23 cellular contexts compared by ENCODE assay signal in the genomic region with DNA sequence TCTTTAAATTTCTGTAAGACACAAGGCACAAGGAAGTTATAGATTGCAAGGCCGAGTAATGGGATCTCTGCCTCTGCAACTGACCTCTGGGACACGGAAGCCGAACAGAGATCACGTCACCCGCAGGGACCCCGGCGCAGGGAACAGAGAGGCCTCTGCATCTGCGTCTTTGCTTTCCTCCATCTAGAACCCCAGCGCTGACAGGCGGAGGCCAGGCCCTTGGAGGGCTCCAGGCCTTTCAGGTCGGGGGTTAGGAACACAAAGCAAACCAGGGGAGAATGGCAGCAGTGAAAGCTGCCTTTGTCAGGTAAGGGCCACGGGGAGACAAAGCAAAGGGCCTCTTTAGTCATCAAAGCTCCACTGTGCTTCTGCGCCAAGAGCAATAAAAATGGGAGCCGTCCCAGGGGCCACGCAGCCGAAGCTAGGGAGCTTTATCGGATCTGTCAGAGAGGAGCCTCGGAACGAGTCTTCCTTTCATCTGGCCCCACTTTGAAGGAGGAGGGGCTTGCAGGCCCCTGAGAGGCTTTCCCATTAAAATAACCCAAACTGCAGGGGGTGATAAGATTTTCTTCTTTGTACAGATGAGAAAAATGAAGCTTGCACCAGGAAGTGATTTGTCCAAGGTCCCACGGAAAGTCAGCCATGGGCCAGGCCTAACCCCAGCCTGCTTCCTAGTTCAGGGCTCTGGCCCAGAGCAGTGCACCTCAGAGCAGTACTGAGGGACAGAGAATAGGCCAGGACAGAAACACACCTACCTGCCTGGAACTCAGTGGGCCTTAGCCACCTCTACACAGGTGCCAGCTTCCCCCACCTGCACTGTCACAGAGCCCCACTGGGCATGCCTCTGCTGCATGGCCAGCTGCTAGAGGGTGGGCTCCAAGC.
DNase-seq lines count a peak whose midpoint lies in the region; ATAC-seq and TF ChIP-seq lines count a peak whose summit lies in the region.
"Had no signal": no experiment of that assay in that cellular context is flagged by ENCODE, and none has a peak within 500 bp of the region (broad histone marks: within the 10 kb centered on the region; RNA-seq: fewer than 3 reads in every experiment).

No MANE protein-coding gene starts in this region.

- H3K27ac ChIP-seq in GM23338 (ENCODE audit: low read depth): no peak overlapping the region
- H3K27ac ChIP-seq in neuronal stem cell (replicated peaks; ENCODE audit: low read length): peak overlapping the region; percentile 38
- no peak overlapping the region for H3K27ac ChIP-seq in body of pancreas
- H3K27ac ChIP-seq: SJCRH30 had no signal

- no peak overlapping the region for H2BK120ac ChIP-seq in neuronal stem cell (ENCODE audit: low read depth, low read length)

- no peak for TF ChIP-seq POLR2A in body of pancreas (IDR thresholded peaks at IDR 0.05)

- H3K4me1 Mint-ChIP-seq in GM23338 (peaks cover 5% of the 10 kb centered on the region; the same call in 2 of the 3 replicates), WTC11 (no peaks in the 10 kb centered on the region)
- H3K4me1 Mint-ChIP-seq: CD14-positive monocyte had no signal

- H3K4me1 ChIP-seq in GM23338 (ENCODE audit: insufficient read depth) (no peaks in the 10 kb centered on the region), iPS-15b (ENCODE audit: control insufficient read depth, insufficient read depth, low read length) (no peaks in the 10 kb centered on the region), neuronal stem cell (ENCODE audit: control insufficient read depth in 2 of 2, insufficient read depth in 1 of 2, low read depth in 1 of 2, low read length in 2 of 2) (peaks cover 0 to 12% of the 10 kb centered on the region in 2 donors), body of pancreas (no peaks in the 10 kb centered on the region)
- H3K4me1 ChIP-seq: SJCRH30 had no signal

- no peaks in the 10 kb centered on the region for H3K79me1 ChIP-seq in neuronal stem cell (ENCODE audit: low read depth, low read length)

- H3K4me3 ChIP-seq in GM23338: no peak overlapping the region
- H3K4me3 ChIP-seq in iPS-15b (ENCODE audit: low read depth, low read length): no peak overlapping the region
- H3K4me3 ChIP-seq in neuronal stem cell (ENCODE audit: low read length in 2 of 2): no peak overlapping the region
- H3K4me3 ChIP-seq in body of pancreas: no peak overlapping the region
- H3K4me3 ChIP-seq: SJCRH30 had no signal

- H3K4me2 ChIP-seq in GM23338 (no peak overlapping the region), neuronal stem cell (ENCODE audit: insufficient read depth, low read length, poor library complexity, severe bottlenecking) (no peak overlapping the region)

- no peak for TF ChIP-seq CTCF in GM23338 (conservative IDR thresholded peaks at IDR 0.05; ENCODE audit: low read depth in 2 of 2)
- no peak for TF ChIP-seq CTCF in WTC11 (IDR thresholded peaks at IDR 0.05)
- TF ChIP-seq CTCF in body of pancreas (IDR thresholded peaks at IDR 0.05): no peak

- no peak overlapping the region for H2AK5ac ChIP-seq in neuronal stem cell (ENCODE audit: low read depth, low read length)

- CTCF ChIA-PET in WTC11 (lab: Charles Lee): interaction anchor here (0.8 to 2.8 kb wide), 4 partner anchors 31 to 260 kb away, joined by 3 to 18 read pairs (median 4); no protein-coding TSS in a partner anchor

- DNase-seq in GM23338 (ENCODE audit: low spot score) (no peak), WTC11 (ENCODE audit: low spot score) (no peak), neuronal stem cell (ENCODE audit: low spot score) (peak; percentile 15), body of pancreas (no peak), hypothalamus (lab: John Stamatoyannopoulos, UW) (no peak), islet precursor cell (no peak)
- DNase-seq: AML-193, DMS 273 treated with DMSO at 0.1 percent for 48 hours, GOT3, HFFc6, IMR-90, Kasumi-1, MM.1S, NCI-H1105 treated with DMSO at 0.1 percent for 48 hours, NCI-H1694 treated with DMSO at 0.1 percent for 48 hours, NCI-H2171 treated with DMSO at 0.1 percent for 48 hours, NCI-H446 treated with DMSO at 0.1 percent for 48 hours, NCI-H748 treated with DMSO at 0.1 percent for 48 hours, PC-3, SJCRH30 had no signal

- H3K79me2 ChIP-seq in GM23338 (replicated peaks; ENCODE audit: insufficient read depth): no peaks in the 10 kb centered on the region

- no peaks in the 10 kb centered on the region for H3K27me3 ChIP-seq in GM23338 (ENCODE audit: insufficient read depth)
- H3K27me3 ChIP-seq in iPS-15b (ENCODE audit: control insufficient read depth, insufficient read depth, low read length): no peaks in the 10 kb centered on the region
- H3K27me3 ChIP-seq in neuronal stem cell (ENCODE audit: control insufficient read depth in 3 of 3, insufficient read depth in 3 of 3, low read depth in 1 of 3, low read length in 3 of 3): no peaks in the 10 kb centered on the region
- no peaks in the 10 kb centered on the region for H3K27me3 ChIP-seq in body of pancreas

- H3K18ac ChIP-seq in neuronal stem cell (ENCODE audit: low read length): peak overlapping the region; percentile 3

- no peaks in the 10 kb centered on the region for H3F3A ChIP-seq in GM23338 (replicated peaks; ENCODE audit: low read depth)

- H2BK15ac ChIP-seq in neuronal stem cell (ENCODE audit: low read length): no peak overlapping the region

- intact Hi-C loops in body of pancreas (cut with DNase I): no loop called here

- H3K9ac ChIP-seq in iPS-15b (ENCODE audit: low read depth, low read length) (peak overlapping the region; percentile 37), neuronal stem cell (ENCODE audit: low read depth, low read length, poor library complexity) (no peak overlapping the region)

- H3K4me3 Mint-ChIP-seq in GM23338 (no peak overlapping the region), WTC11 (no peak overlapping the region)
- H3K4me3 Mint-ChIP-seq: CD14-positive monocyte, HFFc6 had no signal

- H3K9me3 Mint-ChIP-seq in GM23338: no peaks in the 10 kb centered on the region
- H3K9me3 Mint-ChIP-seq in WTC11: no peaks in the 10 kb centered on the region
- H3K9me3 Mint-ChIP-seq: HFFc6 had no signal

- H3K27me3 Mint-ChIP-seq in GM23338 (ENCODE audit: insufficient read depth, low read depth, poor library complexity): no peaks in the 10 kb centered on the region
- no peaks in the 10 kb centered on the region for H3K27me3 Mint-ChIP-seq in WTC11 (ENCODE audit: low read depth)

- no peaks in the 10 kb centered on the region for H3K9me3 ChIP-seq in iPS-15b (ENCODE audit: control insufficient read depth, insufficient read depth, low read length)
- no peaks in the 10 kb centered on the region for H3K9me3 ChIP-seq in neuronal stem cell (replicated peaks in 1 of 2; ENCODE audit: control insufficient read depth in 2 of 2, insufficient read depth in 1 of 2, low read depth in 1 of 2, low read length in 2 of 2)
- no peaks in the 10 kb centered on the region for H3K9me3 ChIP-seq in body of pancreas
- H3K9me3 ChIP-seq: SJCRH30 had no signal

- no peaks in the 10 kb centered on the region; the same call in 1 of the 2 replicates for H3K36me3 ChIP-seq in GM23338 (ENCODE audit: insufficient read depth)
- no peaks in the 10 kb centered on the region for H3K36me3 ChIP-seq in iPS-15b (ENCODE audit: control insufficient read depth, insufficient read depth, low read length)
- H3K36me3 ChIP-seq in neuronal stem cell (replicated peaks in 1 of 2; ENCODE audit: control insufficient read depth in 2 of 2, insufficient read depth in 2 of 2, low read length in 2 of 2): peaks cover 7 to 97% of the 10 kb centered on the region in 2 donors
- no peaks in the 10 kb centered on the region for H3K36me3 ChIP-seq in body of pancreas (replicated peaks in 1 of 2; ENCODE audit: insufficient read depth in 1 of 2, low read depth in 2 of 2)
- H3K36me3 ChIP-seq: SJCRH30 had no signal

- no peak overlapping the region for H3K23ac ChIP-seq in neuronal stem cell (ENCODE audit: low read depth, low read length, poor library complexity)

- ATAC-seq in GM23338 (peak; percentile 68), WTC11 (peak; percentile 38; the same call in 1 of the 2 replicates), body of pancreas (no peak), HG02610 (IDR thresholded peaks at IDR 0.05; ENCODE audit: unreplicated experiment) (no peak)
- ATAC-seq: PC-3 had no signal

- peak overlapping the region; percentile 5 for H4K8ac ChIP-seq in neuronal stem cell (ENCODE audit: low read depth, low read length)

- no peak overlapping the region for H3K27ac Mint-ChIP-seq in GM23338
- no peak overlapping the region for H3K27ac Mint-ChIP-seq in WTC11
- H3K27ac Mint-ChIP-seq: HFFc6 had no signal

- POLR2A ChIA-PET in WTC11 (lab: Charles Lee): no interaction called here

- H3K36me3 Mint-ChIP-seq in GM23338 (ENCODE audit: low read depth) (peaks cover 5% of the 10 kb centered on the region; the same call in 1 of the 3 replicates), WTC11 (peaks cover 3% of the 10 kb centered on the region; the same call in 1 of the 2 replicates)

- no peak overlapping the region for H2BK5ac ChIP-seq in neuronal stem cell (ENCODE audit: low read length)

- no peaks in the 10 kb centered on the region for H3K9me2 ChIP-seq in GM23338 (ENCODE audit: insufficient read depth)

- H4K20me1 ChIP-seq in GM23338 (replicated peaks; ENCODE audit: insufficient read depth): no peaks in the 10 kb centered on the region

- WGBS in neuronal stem cell (ENCODE audit: extremely low coverage in 2 of 2, insufficient read length in 2 of 2, insufficient replicate concordance in 1 of 2), 2 donors: no CpG with 5 or more reads among the region's 20 CpGs
- 92 to 95% methylated on average over 15 to 20 of the region's 20 CpGs for WGBS in body of pancreas, 2 donors

- H2BK12ac ChIP-seq in neuronal stem cell (ENCODE audit: low read length): no peak overlapping the region

- H3K4ac ChIP-seq in neuronal stem cell (ENCODE audit: low read length): no peak overlapping the region

- H3K14ac ChIP-seq in neuronal stem cell (ENCODE audit: low read length): no peak overlapping the region

- H4K91ac ChIP-seq in neuronal stem cell (ENCODE audit: low read depth, low read length, poor library complexity): no peak overlapping the region

- H2AFZ ChIP-seq in GM23338 (no peak overlapping the region), neuronal stem cell (ENCODE audit: low read length) (no peak overlapping the region)

TF ChIP-seq in GM23338, 12 proteins besides CTCF, POLR2A, EP300 and RAD21 (continues in another document):
- no peak for TF ChIP-seq NANOG (IDR thresholded peaks at IDR 0.05; ENCODE audit: borderline replicate concordance)
- TF ChIP-seq STAT1 (IDR thresholded peaks at IDR 0.05; ENCODE audit: unreplicated experiment): no peak

TF ChIP-seq in WTC11, 78 proteins besides CTCF, POLR2A, EP300 and RAD21 (continues in another document):
- TF ChIP-seq RELA (CRISPR knock-in tag; IDR thresholded peaks at IDR 0.05; ENCODE audit: borderline replicate concordance): no peak

Comparison
In these comparisons a context has a peak if more than half of its experiments do, and no peak if none do; other contexts are left out.
1. ATAC-seq: peak in GM23338 (single experiment) and WTC11 (single experiment); none in body of pancreas (single experiment) and HG02610 (single experiment).